Comparison of ENCODE assay signal across 14 cellular contexts in genomic region chr15:31336943-31337295, GRCh38. TPM values are rescaled to one million over a fixed set of nuclear protein-coding genes. Genes with fewer than 3 reads are reported as not detected.
DNase-seq lines count a peak whose midpoint lies in the region; ATAC-seq and TF ChIP-seq lines count a peak whose summit lies in the region.
"Had no signal": no experiment of that assay in that cellular context is flagged by ENCODE, and none has a peak within 500 bp of the region (broad histone marks: within the 10 kb centered on the region; RNA-seq: fewer than 3 reads in every experiment).

No MANE protein-coding gene starts in this region.

- DNase-seq in activated CD4-positive, alpha-beta T cell treated with anti-CD3 and anti-CD28 coated beads, Interleukin-2, amount 10 ng/mL, durations not matched to agents 7 days and 5 days, result no peak
- DNase-seq in activated CD4-positive, alpha-beta T cell treated with anti-CD3 and anti-CD28 coated beads, Interleukin-2, amount 50 U/mL, for 4 hours, result no peak
- DNase-seq in NCI-H526 treated with DMSO at 0.1 percent for 48 hours (lab: John Stamatoyannopoulos, UW) (peak; percentile 28), esophagus muscularis mucosa (ENCODE audit: extremely low spot score) (no peak), spleen (peak; percentile 50), HPDE6-E6E7 (ENCODE audit: extremely low spot score) (no peak), RPMI8226 (no peak)
- DNase-seq: ACHN; activated CD8-positive, alpha-beta memory T cell treated with anti-CD3 and anti-CD28 coated beads, Interleukin-2, amount 50 U/mL, for 4 hours; NCI-H1436; NCI-H82; stimulated activated CD4-positive, alpha-beta T cell treated with anti-CD3 and anti-CD28 coated beads, Interleukin-15, amount 100 ng/mL, for 24 hours had no signal

- no peak for TF ChIP-seq CTCF in esophagus muscularis mucosa (IDR thresholded peaks at IDR 0.05)
- TF ChIP-seq CTCF in spleen (IDR thresholded peaks at IDR 0.05 in 8 of 11, conservative IDR thresholded peaks at IDR 0.05 in 3 of 11), result no peak

- H3K4me3 ChIP-seq in esophagus muscularis mucosa, result no peak overlapping the region
- no peak overlapping the region for H3K4me3 ChIP-seq in spleen

- no peaks in the 10 kb centered on the region for H3K27me3 Mint-ChIP-seq in activated CD4-positive, alpha-beta T cell treated with anti-CD3 and anti-CD28 coated beads, Interleukin-2, amount 10 ng/mL, durations not matched to agents 7 days and 5 days

- intact Hi-C loops in esophagus muscularis mucosa (cut with DNase I) (no loop called here), spleen (cut with DNase I; ENCODE audit: low total_unique reads) (loop anchor here (10.0 kb wide), 1 partner anchor 58 kb away; no protein-coding TSS in a partner anchor)

- H3K27ac Mint-ChIP-seq in activated CD4-positive, alpha-beta T cell treated with anti-CD3 and anti-CD28 coated beads, Interleukin-2, amount 10 ng/mL, durations not matched to agents 7 days and 5 days, result peak overlapping the region; percentile 80
- H3K27ac Mint-ChIP-seq: nephron had no signal

- H3K9me3 Mint-ChIP-seq in activated CD4-positive, alpha-beta T cell treated with anti-CD3 and anti-CD28 coated beads, Interleukin-2, amount 10 ng/mL, durations not matched to agents 7 days and 5 days, result no peaks in the 10 kb centered on the region
- H3K9me3 Mint-ChIP-seq: nephron had no signal

- no peak for TF ChIP-seq POLR2A in esophagus muscularis mucosa (IDR thresholded peaks at IDR 0.05; ENCODE audit: low read depth)
- TF ChIP-seq POLR2A in spleen (IDR thresholded peaks at IDR 0.05), result no peak

- no peak for ATAC-seq in HG03378 (IDR thresholded peaks at IDR 0.05; ENCODE audit: unreplicated experiment)

- H3K27me3 ChIP-seq in esophagus muscularis mucosa (no peaks in the 10 kb centered on the region), spleen (replicated peaks in 1 of 7) (no peaks in the 10 kb centered on the region)

- H3K4me1 ChIP-seq in esophagus muscularis mucosa (peaks cover 100% of the 10 kb centered on the region in 4 donors), spleen (peaks cover 37 to 100% (median 99%) of the 10 kb centered on the region in 6 donors)

- H3K27ac ChIP-seq in esophagus muscularis mucosa (replicated peaks in 1 of 4) (peak overlapping the region in 3 of 4 donors; percentile 1 to 85 (median 79)), spleen (peak overlapping the region in 4 of 8 donors; percentile 3 to 100 (median 98))

- peaks cover 48% of the 10 kb centered on the region for H3K36me3 Mint-ChIP-seq in activated CD4-positive, alpha-beta T cell treated with anti-CD3 and anti-CD28 coated beads, Interleukin-2, amount 10 ng/mL, durations not matched to agents 7 days and 5 days (ENCODE audit: low read depth)

- peaks cover 96% of the 10 kb centered on the region for H3K4me1 Mint-ChIP-seq in activated CD4-positive, alpha-beta T cell treated with anti-CD3 and anti-CD28 coated beads, Interleukin-2, amount 10 ng/mL, durations not matched to agents 7 days and 5 days

- H3K9me3 ChIP-seq in esophagus muscularis mucosa (no peaks in the 10 kb centered on the region), spleen (no peaks in the 10 kb centered on the region)

- CTCF ChIA-PET in activated CD4-positive, alpha-beta T cell treated with anti-CD3 and anti-CD28 coated beads, Interleukin-2, amount 10 ng/mL, durations not matched to agents 7 days and 5 days (lab: Charles Lee), result no interaction called here

- TF ChIP-seq EP300 in esophagus muscularis mucosa (IDR thresholded peaks at IDR 0.05), result no peak

- 67% methylated on average over 8 of the region's 8 CpGs for WGBS in esophagus muscularis mucosa
- 64 to 68% (median 67%) methylated on average over 8 of the region's 8 CpGs for WGBS in spleen, 5 donors

- H3K4me3 Mint-ChIP-seq in activated CD4-positive, alpha-beta T cell treated with anti-CD3 and anti-CD28 coated beads, Interleukin-2, amount 10 ng/mL, durations not matched to agents 7 days and 5 days, result peak overlapping the region; percentile 25
- H3K4me3 Mint-ChIP-seq: nephron had no signal

- POLR2A ChIA-PET in activated CD4-positive, alpha-beta T cell treated with anti-CD3 and anti-CD28 coated beads, Interleukin-2, amount 10 ng/mL, durations not matched to agents 7 days and 5 days (lab: Charles Lee), result no interaction called here

- H3K36me3 ChIP-seq in esophagus muscularis mucosa (no peaks in the 10 kb centered on the region), spleen (peaks cover 0 to 23% (median 0%) of the 10 kb centered on the region in 6 donors)

RNA-seq across cellular contexts. Expression of gene KLF13, which starts 10.3 kb away (rescaled TPM):
- total RNA-seq in activated CD4-positive, alpha-beta T cell treated with anti-CD3 and anti-CD28 coated beads, Interleukin-2, amount 10 ng/mL, durations not matched to agents 7 days and 5 days, result 100 to 1,000 TPM; 235 to 264 TPM
- total RNA-seq in esophagus muscularis mucosa, result 100 to 1,000 TPM in 1 of 4 donors, 10 to 100 TPM in 3; 57.3 to 109 (median 74.2) TPM
- total RNA-seq in spleen, result 100 to 1,000 TPM in 1 of 7 donors, 10 to 100 TPM in 6; 71.6 to 111 (median 85.8) TPM
- polyA plus RNA-seq in spleen, result 10 to 100 TPM; 21.8 to 43.3 (median 43.1) TPM

Comparison
In these comparisons a context has a peak if more than half of its experiments do, and no peak if none do; other contexts are left out.
1. DNase-seq: peak in NCI-H526 treated with DMSO at 0.1 percent for 48 hours (single experiment) and spleen (single experiment); none in activated CD4-positive, alpha-beta T cell treated with anti-CD3 and anti-CD28 coated beads, Interleukin-2, amount 10 ng/mL, durations not matched to agents 7 days and 5 days (single experiment), activated CD4-positive, alpha-beta T cell treated with anti-CD3 and anti-CD28 coated beads, Interleukin-2, amount 50 U/mL, for 4 hours (0 of 2), esophagus muscularis mucosa (single experiment), HPDE6-E6E7 (single experiment) and RPMI8226 (single experiment).